17 cellular contexts compared by ENCODE assay signal in genomic region chr21:43808832-43809251, GRCh38.
"Had no signal": no experiment of that assay in that cellular context is flagged by ENCODE, and none has a peak within 500 bp of the region (broad histone marks: within the 10 kb centered on the region; RNA-seq: fewer than 3 reads in every experiment).

No MANE protein-coding gene starts in this region.

- H3K4me3 Mint-ChIP-seq: activated CD4-positive, alpha-beta T cell treated with anti-CD3 and anti-CD28 coated beads, Interleukin-2, amount 10 ng/mL, durations not matched to agents 7 days and 5 days; activated T-helper 17 cell treated with anti-CD3 and anti-CD28 coated beads, Interleukin-2, amount 50 U/mL, for 72 hours; effector memory CD8-positive, alpha-beta T cell; naive thymus-derived CD4-positive, alpha-beta T cell; stimulated activated naive CD8-positive, alpha-beta T cell treated with anti-CD3 and anti-CD28 coated beads, Interleukin-15, amount 100 ng/mL, for 72 hours had no signal

- H3K27ac ChIP-seq: adrenal gland, neutrophil, testis, upper lobe of right lung had no signal

- H3K9me3 ChIP-seq: adrenal gland, neutrophil, testis, upper lobe of right lung had no signal

- H3K27me3 ChIP-seq: adrenal gland, testis, upper lobe of right lung had no signal

- H3K9me3 Mint-ChIP-seq: activated CD4-positive, alpha-beta T cell treated with anti-CD3 and anti-CD28 coated beads, Interleukin-2, amount 10 ng/mL, durations not matched to agents 7 days and 5 days; activated T-helper 17 cell treated with anti-CD3 and anti-CD28 coated beads, Interleukin-2, amount 50 U/mL, for 72 hours; effector memory CD8-positive, alpha-beta T cell; naive thymus-derived CD4-positive, alpha-beta T cell; stimulated activated naive CD8-positive, alpha-beta T cell treated with anti-CD3 and anti-CD28 coated beads, Interleukin-15, amount 100 ng/mL, for 72 hours had no signal

- H3K27me3 Mint-ChIP-seq: activated CD4-positive, alpha-beta T cell treated with anti-CD3 and anti-CD28 coated beads, Interleukin-2, amount 10 ng/mL, durations not matched to agents 7 days and 5 days; activated T-helper 17 cell treated with anti-CD3 and anti-CD28 coated beads, Interleukin-2, amount 50 U/mL, for 72 hours; effector memory CD8-positive, alpha-beta T cell; naive thymus-derived CD4-positive, alpha-beta T cell; stimulated activated naive CD8-positive, alpha-beta T cell treated with anti-CD3 and anti-CD28 coated beads, Interleukin-15, amount 100 ng/mL, for 72 hours had no signal

- H3K4me3 ChIP-seq: adrenal gland, testis, upper lobe of right lung had no signal

- H3K27ac Mint-ChIP-seq: activated CD4-positive, alpha-beta T cell treated with anti-CD3 and anti-CD28 coated beads, Interleukin-2, amount 10 ng/mL, durations not matched to agents 7 days and 5 days; activated T-helper 17 cell treated with anti-CD3 and anti-CD28 coated beads, Interleukin-2, amount 50 U/mL, for 72 hours; effector memory CD8-positive, alpha-beta T cell had no signal

- DNase-seq: activated CD4-positive, alpha-beta T cell treated with anti-CD3 and anti-CD28 coated beads, Interleukin-2, amount 10 ng/mL, durations not matched to agents 7 days and 5 days; activated CD4-positive, CD25-positive, alpha-beta regulatory T cell; activated CD8-positive, alpha-beta memory T cell treated with anti-CD3 and anti-CD28 coated beads for 24 hours; activated naive CD4-positive, alpha-beta T cell treated with anti-CD3 and anti-CD28 coated beads, Interleukin-2, amount 50 U/mL, for 16 hours; adrenal gland; central memory CD4-positive, alpha-beta T cell; effector memory CD8-positive, alpha-beta T cell; erythroblast; left colon; naive thymus-derived CD4-positive, alpha-beta T cell; stimulated activated naive CD8-positive, alpha-beta T cell treated with anti-CD3 and anti-CD28 coated beads, Interleukin-15, amount 100 ng/mL, for 72 hours; T-helper 2 cell; testis; upper lobe of right lung had no signal

- H3K36me3 ChIP-seq: neutrophil, upper lobe of right lung had no signal

- ATAC-seq: activated T-helper 17 cell treated with anti-CD3 and anti-CD28 coated beads, Interleukin-2, amount 50 U/mL, for 72 hours; effector memory CD8-positive, alpha-beta T cell; left colon; naive thymus-derived CD4-positive, alpha-beta T cell; sciatic nerve; stimulated activated naive CD8-positive, alpha-beta T cell treated with anti-CD3 and anti-CD28 coated beads, Interleukin-15, amount 100 ng/mL, for 72 hours; upper lobe of right lung had no signal
